Comparison of ENCODE assay signal across 30 cellular contexts in genomic region chr6:5149891-5150290, GRCh38.
"Had no signal": no experiment of that assay in that cellular context is flagged by ENCODE, and none has a peak within 500 bp of the region (broad histone marks: within the 10 kb centered on the region; RNA-seq: fewer than 3 reads in every experiment).

No MANE protein-coding gene starts in this region.

- H3K4me1 ChIP-seq: ascending aorta, esophagus muscularis mucosa, heart left ventricle had no signal

- DNase-seq: activated CD4-positive, alpha-beta memory T cell treated with anti-CD3 and anti-CD28 coated beads for 36 hours; activated CD4-positive, alpha-beta T cell treated with anti-CD3 and anti-CD28 coated beads for 36 hours; activated CD4-positive, alpha-beta T cell treated with anti-CD3 and anti-CD28 coated beads, Interleukin-2, amount 10 ng/mL, durations not matched to agents 24 days and 14 days; activated CD4-positive, CD25-positive, alpha-beta regulatory T cell; activated CD4-positive, CD25-positive, alpha-beta regulatory T cell treated with anti-CD3 and anti-CD28 coated beads, Interleukin-2, amount 50 U/mL, for 72 hours; activated CD8-positive, alpha-beta memory T cell treated with anti-CD3 and anti-CD28 coated beads, Interleukin-2, amount 10 ng/mL, durations not matched to agents 7 days and 5 days; activated CD8-positive, alpha-beta memory T cell treated with anti-CD3 and anti-CD28 coated beads, Interleukin-2, amount 50 U/mL, for 4 hours; activated CD8-positive, alpha-beta T cell treated with anti-CD3 and anti-CD28 coated beads, Interleukin-2, amount 10 ng/mL, durations not matched to agents 7 days and 5 days; activated gamma-delta T cell; activated naive CD4-positive, alpha-beta T cell; activated naive CD4-positive, alpha-beta T cell treated with anti-CD3 and anti-CD28 coated beads, Interleukin-2, amount 10 ng/mL, durations not matched to agents 7 days and 5 days; activated naive CD8-positive, alpha-beta T cell treated with anti-CD3 and anti-CD28 coated beads, Interleukin-2, amount 10 ng/mL, durations not matched to agents 7 days and 5 days; activated T-cell treated with anti-CD3 and anti-CD28 coated beads, Interleukin-2, amount 50 U/mL, for 1 hour; activated T-cell treated with anti-CD3 and anti-CD28 coated beads, Interleukin-2, amount 50 U/mL, for 48 hours; brain microvascular endothelial cell; dorsolateral prefrontal cortex; effector memory CD8-positive, alpha-beta T cell; foreskin keratinocyte; gastrocnemius medialis; glutamatergic neuron; heart left ventricle; T1000 had no signal

- H3K4me3 Mint-ChIP-seq: activated CD4-positive, alpha-beta memory T cell treated with anti-CD3 and anti-CD28 coated beads for 36 hours; activated CD4-positive, alpha-beta T cell treated with anti-CD3 and anti-CD28 coated beads for 36 hours; activated CD4-positive, alpha-beta T cell treated with anti-CD3 and anti-CD28 coated beads, Interleukin-2, amount 10 ng/mL, durations not matched to agents 24 days and 14 days; activated CD8-positive, alpha-beta memory T cell treated with anti-CD3 and anti-CD28 coated beads, Interleukin-2, amount 10 ng/mL, durations not matched to agents 7 days and 5 days; activated CD8-positive, alpha-beta T cell treated with anti-CD3 and anti-CD28 coated beads, Interleukin-2, amount 10 ng/mL, durations not matched to agents 7 days and 5 days; activated naive CD4-positive, alpha-beta T cell treated with anti-CD3 and anti-CD28 coated beads, Interleukin-2, amount 10 ng/mL, durations not matched to agents 7 days and 5 days; activated naive CD8-positive, alpha-beta T cell treated with anti-CD3 and anti-CD28 coated beads, Interleukin-2, amount 10 ng/mL, durations not matched to agents 7 days and 5 days; activated T-helper 1 cell treated with anti-CD3 and anti-CD28 coated beads, Interleukin-12 subunit alpha, Interleukin-12 subunit beta, Interleukin-2, Interleukin-4 antibody, amounts not matched to agents 30 ng/mL and 10 ng/mL and 1 ng/mL, durations not matched to agents 14 hours and 24 hours and 36 hours; central memory CD8-positive, alpha-beta T cell; dendritic cell treated with granulocyte-macrophage colony-stimulating factor and Interleukin-4, amounts not matched to agents 40 ng/mL and 50 ng/mL, for 4 days; effector memory CD8-positive, alpha-beta T cell had no signal

- H3K27me3 ChIP-seq: ascending aorta, brain microvascular endothelial cell, dorsolateral prefrontal cortex, esophagus muscularis mucosa, foreskin keratinocyte, gastrocnemius medialis, heart left ventricle had no signal

- H3K36me3 Mint-ChIP-seq: activated CD4-positive, alpha-beta memory T cell treated with anti-CD3 and anti-CD28 coated beads for 36 hours; activated CD8-positive, alpha-beta memory T cell treated with anti-CD3 and anti-CD28 coated beads, Interleukin-2, amount 10 ng/mL, durations not matched to agents 7 days and 5 days; activated naive CD4-positive, alpha-beta T cell treated with anti-CD3 and anti-CD28 coated beads, Interleukin-2, amount 10 ng/mL, durations not matched to agents 7 days and 5 days; activated naive CD4-positive, alpha-beta T cell treated with anti-CD3 and anti-CD28 coated beads, Interleukin-2, amount 50 U/mL, for 72 hours; activated naive CD8-positive, alpha-beta T cell treated with anti-CD3 and anti-CD28 coated beads, Interleukin-2, amount 10 ng/mL, durations not matched to agents 7 days and 5 days had no signal

- ATAC-seq: activated CD4-positive, alpha-beta T cell treated with anti-CD3 and anti-CD28 coated beads for 36 hours; activated CD8-positive, alpha-beta memory T cell treated with anti-CD3 and anti-CD28 coated beads, Interleukin-2, amount 10 ng/mL, durations not matched to agents 7 days and 5 days; activated CD8-positive, alpha-beta T cell treated with anti-CD3 and anti-CD28 coated beads, Interleukin-2, amount 10 ng/mL, durations not matched to agents 7 days and 5 days; activated naive CD4-positive, alpha-beta T cell treated with anti-CD3 and anti-CD28 coated beads, Interleukin-2, amount 50 U/mL, for 72 hours; effector memory CD8-positive, alpha-beta T cell; foreskin keratinocyte; gastrocnemius medialis; heart left ventricle had no signal

- H3K27me3 Mint-ChIP-seq: activated CD4-positive, alpha-beta memory T cell treated with anti-CD3 and anti-CD28 coated beads for 36 hours; activated CD4-positive, alpha-beta T cell treated with anti-CD3 and anti-CD28 coated beads for 36 hours; activated CD4-positive, alpha-beta T cell treated with anti-CD3 and anti-CD28 coated beads, Interleukin-2, amount 10 ng/mL, durations not matched to agents 24 days and 14 days; activated CD8-positive, alpha-beta memory T cell treated with anti-CD3 and anti-CD28 coated beads, Interleukin-2, amount 10 ng/mL, durations not matched to agents 7 days and 5 days; activated naive CD4-positive, alpha-beta T cell treated with anti-CD3 and anti-CD28 coated beads, Interleukin-2, amount 10 ng/mL, durations not matched to agents 7 days and 5 days; activated naive CD8-positive, alpha-beta T cell treated with anti-CD3 and anti-CD28 coated beads, Interleukin-2, amount 10 ng/mL, durations not matched to agents 7 days and 5 days; central memory CD8-positive, alpha-beta T cell; dendritic cell treated with granulocyte-macrophage colony-stimulating factor and Interleukin-4, amounts not matched to agents 40 ng/mL and 50 ng/mL, for 4 days; effector memory CD8-positive, alpha-beta T cell had no signal

- H3K27ac Mint-ChIP-seq: activated CD4-positive, alpha-beta memory T cell treated with anti-CD3 and anti-CD28 coated beads for 36 hours; activated CD4-positive, alpha-beta T cell treated with anti-CD3 and anti-CD28 coated beads for 36 hours; activated CD4-positive, alpha-beta T cell treated with anti-CD3 and anti-CD28 coated beads, Interleukin-2, amount 10 ng/mL, durations not matched to agents 24 days and 14 days; activated CD8-positive, alpha-beta memory T cell treated with anti-CD3 and anti-CD28 coated beads, Interleukin-2, amount 10 ng/mL, durations not matched to agents 7 days and 5 days; activated CD8-positive, alpha-beta T cell treated with anti-CD3 and anti-CD28 coated beads, Interleukin-2, amount 10 ng/mL, durations not matched to agents 7 days and 5 days; activated naive CD4-positive, alpha-beta T cell treated with anti-CD3 and anti-CD28 coated beads, Interleukin-2, amount 10 ng/mL, durations not matched to agents 7 days and 5 days; activated naive CD4-positive, alpha-beta T cell treated with anti-CD3 and anti-CD28 coated beads, Interleukin-2, amount 50 U/mL, for 72 hours; activated naive CD8-positive, alpha-beta T cell treated with anti-CD3 and anti-CD28 coated beads, Interleukin-2, amount 10 ng/mL, durations not matched to agents 7 days and 5 days; activated T-helper 1 cell treated with anti-CD3 and anti-CD28 coated beads, Interleukin-12 subunit alpha, Interleukin-12 subunit beta, Interleukin-2, Interleukin-4 antibody, amounts not matched to agents 30 ng/mL and 10 ng/mL and 1 ng/mL, durations not matched to agents 14 hours and 24 hours and 36 hours; dendritic cell treated with granulocyte-macrophage colony-stimulating factor and Interleukin-4, amounts not matched to agents 40 ng/mL and 50 ng/mL, for 4 days; effector memory CD8-positive, alpha-beta T cell had no signal

- H3K9me3 ChIP-seq: ascending aorta, esophagus muscularis mucosa, gastrocnemius medialis, heart left ventricle had no signal

- H3K4me1 Mint-ChIP-seq: activated CD4-positive, alpha-beta T cell treated with anti-CD3 and anti-CD28 coated beads for 36 hours; activated CD4-positive, alpha-beta T cell treated with anti-CD3 and anti-CD28 coated beads, Interleukin-2, amount 10 ng/mL, durations not matched to agents 24 days and 14 days; activated naive CD4-positive, alpha-beta T cell treated with anti-CD3 and anti-CD28 coated beads, Interleukin-2, amount 10 ng/mL, durations not matched to agents 7 days and 5 days; activated naive CD8-positive, alpha-beta T cell treated with anti-CD3 and anti-CD28 coated beads, Interleukin-2, amount 10 ng/mL, durations not matched to agents 7 days and 5 days; central memory CD8-positive, alpha-beta T cell had no signal

- FAIRE-seq: bronchial epithelial cell had no signal

- H3K9me3 Mint-ChIP-seq: activated CD4-positive, alpha-beta memory T cell treated with anti-CD3 and anti-CD28 coated beads for 36 hours; activated CD4-positive, alpha-beta T cell treated with anti-CD3 and anti-CD28 coated beads, Interleukin-2, amount 10 ng/mL, durations not matched to agents 24 days and 14 days; activated naive CD4-positive, alpha-beta T cell treated with anti-CD3 and anti-CD28 coated beads, Interleukin-2, amount 10 ng/mL, durations not matched to agents 7 days and 5 days; activated naive CD4-positive, alpha-beta T cell treated with anti-CD3 and anti-CD28 coated beads, Interleukin-2, amount 50 U/mL, for 72 hours; activated naive CD8-positive, alpha-beta T cell treated with anti-CD3 and anti-CD28 coated beads, Interleukin-2, amount 10 ng/mL, durations not matched to agents 7 days and 5 days; activated T-helper 1 cell treated with anti-CD3 and anti-CD28 coated beads, Interleukin-12 subunit alpha, Interleukin-12 subunit beta, Interleukin-2, Interleukin-4 antibody, amounts not matched to agents 30 ng/mL and 10 ng/mL and 1 ng/mL, durations not matched to agents 14 hours and 24 hours and 36 hours; central memory CD8-positive, alpha-beta T cell; dendritic cell treated with granulocyte-macrophage colony-stimulating factor and Interleukin-4, amounts not matched to agents 40 ng/mL and 50 ng/mL, for 4 days; effector memory CD8-positive, alpha-beta T cell had no signal

- H3K4me3 ChIP-seq: ascending aorta, coronary artery, dorsolateral prefrontal cortex, esophagus muscularis mucosa, gastrocnemius medialis, heart left ventricle had no signal

- H3K27ac ChIP-seq: ascending aorta, brain microvascular endothelial cell, coronary artery, esophagus muscularis mucosa, foreskin keratinocyte, gastrocnemius medialis, heart left ventricle had no signal

- H3K36me3 ChIP-seq: ascending aorta, brain microvascular endothelial cell, esophagus muscularis mucosa, gastrocnemius medialis, heart left ventricle had no signal
